In the genomic region with DNA sequence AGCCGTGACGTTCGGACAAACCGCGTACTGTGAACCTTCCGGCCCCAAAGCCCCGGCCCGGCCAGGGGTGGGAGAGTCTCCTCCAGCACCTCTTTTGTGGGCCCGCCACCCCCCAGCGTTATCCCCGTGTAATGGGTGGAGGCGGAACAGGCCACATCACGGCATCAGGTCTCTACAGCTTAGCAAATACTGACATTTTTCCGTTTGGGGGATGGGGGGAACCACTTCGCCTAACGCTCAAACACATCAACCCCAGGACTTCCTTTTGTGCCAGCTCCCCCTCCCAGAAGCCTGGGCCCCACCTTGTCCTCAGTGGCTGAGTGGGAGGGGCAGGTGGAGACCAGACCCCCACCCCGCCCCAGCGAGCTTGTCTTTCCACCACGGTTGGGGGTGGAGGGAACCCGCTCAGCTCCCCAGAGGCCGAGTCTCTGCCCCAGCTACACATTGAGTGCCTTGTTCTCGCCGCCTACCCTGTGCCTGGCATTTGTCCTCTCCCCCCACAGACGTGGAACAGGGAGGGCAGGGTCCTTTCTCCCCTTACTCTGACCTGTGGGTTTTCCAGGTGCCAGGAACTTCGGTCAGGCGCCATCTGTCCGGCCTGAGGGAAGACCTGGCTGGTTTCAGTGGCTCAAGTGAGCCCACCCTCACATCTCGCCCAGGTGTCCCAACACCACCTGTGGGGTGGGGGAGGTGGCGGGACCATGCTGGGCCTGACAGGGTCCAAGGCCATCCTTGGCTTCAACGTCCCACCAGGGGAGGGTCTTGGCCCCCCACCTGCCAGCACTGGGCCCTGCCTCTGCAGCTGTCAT, we compare ENCODE assay signal across 1 cellular context.
TF ChIP-seq lines count a peak whose summit lies in the region.

No MANE protein-coding gene starts in this region.

TF ChIP-seq in HepG2, 621 proteins besides CTCF, POLR2A, EP300 and RAD21 (continued from another document):
- TF ChIP-seq THRA (CRISPR knock-in tag; IDR thresholded peaks at IDR 0.05; ENCODE audit: borderline replicate concordance) = no peak
- TF ChIP-seq SSRP1 (CRISPR knock-in tag; IDR thresholded peaks at IDR 0.05) = peak; percentile 61; the same call in 1 of the 2 replicates
- TF ChIP-seq PLRG1 (conservative IDR thresholded peaks at IDR 0.05) = no peak
- no peak for TF ChIP-seq ZNF775 (CRISPR knock-in tag; IDR thresholded peaks at IDR 0.05; ENCODE audit: borderline replicate concordance)
- TF ChIP-seq ZMAT3 (CRISPR knock-in tag; conservative IDR thresholded peaks at IDR 0.05) = no peak
- 0 out of 2 replicates have a peak, but pooled peaks have one; percentile 26 for TF ChIP-seq ZNF737 (CRISPR knock-in tag; IDR thresholded peaks at IDR 0.05; ENCODE audit: borderline replicate concordance)
- no peak for TF ChIP-seq PHF20 (CRISPR knock-in tag; IDR thresholded peaks at IDR 0.05)
- no peak for TF ChIP-seq ZNF768 (CRISPR knock-in tag; IDR thresholded peaks at IDR 0.05)
- TF ChIP-seq PRPF4 (IDR thresholded peaks at IDR 0.05; ENCODE audit: low read depth, low read length, poor library complexity, severe bottlenecking) = no peak
- no peak for TF ChIP-seq TOPORS (CRISPR knock-in tag; IDR thresholded peaks at IDR 0.05)
- 0 out of 2 replicates have a peak, but pooled peaks have one; percentile 56 for TF ChIP-seq ZNF530 (CRISPR knock-in tag; IDR thresholded peaks at IDR 0.05; ENCODE audit: low read depth)
- no peak for TF ChIP-seq BORCS8-MEF2B (CRISPR knock-in tag; IDR thresholded peaks at IDR 0.05)
- TF ChIP-seq ATM (IDR thresholded peaks at IDR 0.05; ENCODE audit: borderline replicate concordance) = no peak
- TF ChIP-seq ZNF33B (CRISPR knock-in tag; IDR thresholded peaks at IDR 0.05) = 0 out of 2 replicates have a peak, but pooled peaks have one; percentile 18
- TF ChIP-seq ZNF747 (CRISPR knock-in tag; IDR thresholded peaks at IDR 0.05; ENCODE audit: borderline replicate concordance) = 0 out of 2 replicates have a peak, but pooled peaks have one; percentile 20
- TF ChIP-seq, protein P1, sequence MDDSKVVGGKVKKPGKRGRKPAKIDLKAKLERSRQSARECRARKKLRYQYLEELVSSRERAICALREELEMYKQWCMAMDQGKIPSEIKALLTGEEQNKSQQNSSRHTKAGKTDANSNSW (CRISPR knock-in tag; IDR thresholded peaks at IDR 0.05; ENCODE audit: borderline replicate concordance) = no peak
- no peak for TF ChIP-seq ZNF225 (CRISPR knock-in tag; IDR thresholded peaks at IDR 0.05)
- TF ChIP-seq ZNF274 (CRISPR knock-in tag; IDR thresholded peaks at IDR 0.05) = 0 out of 2 replicates have a peak, but pooled peaks have one; percentile 27
- TF ChIP-seq HIVEP1 (CRISPR knock-in tag; IDR thresholded peaks at IDR 0.05) = peak; percentile 40; the same call in 1 of the 2 replicates
- TF ChIP-seq PHB2 (IDR thresholded peaks at IDR 0.05; ENCODE audit: partially characterized antibody) = no peak
- TF ChIP-seq, protein P2, sequence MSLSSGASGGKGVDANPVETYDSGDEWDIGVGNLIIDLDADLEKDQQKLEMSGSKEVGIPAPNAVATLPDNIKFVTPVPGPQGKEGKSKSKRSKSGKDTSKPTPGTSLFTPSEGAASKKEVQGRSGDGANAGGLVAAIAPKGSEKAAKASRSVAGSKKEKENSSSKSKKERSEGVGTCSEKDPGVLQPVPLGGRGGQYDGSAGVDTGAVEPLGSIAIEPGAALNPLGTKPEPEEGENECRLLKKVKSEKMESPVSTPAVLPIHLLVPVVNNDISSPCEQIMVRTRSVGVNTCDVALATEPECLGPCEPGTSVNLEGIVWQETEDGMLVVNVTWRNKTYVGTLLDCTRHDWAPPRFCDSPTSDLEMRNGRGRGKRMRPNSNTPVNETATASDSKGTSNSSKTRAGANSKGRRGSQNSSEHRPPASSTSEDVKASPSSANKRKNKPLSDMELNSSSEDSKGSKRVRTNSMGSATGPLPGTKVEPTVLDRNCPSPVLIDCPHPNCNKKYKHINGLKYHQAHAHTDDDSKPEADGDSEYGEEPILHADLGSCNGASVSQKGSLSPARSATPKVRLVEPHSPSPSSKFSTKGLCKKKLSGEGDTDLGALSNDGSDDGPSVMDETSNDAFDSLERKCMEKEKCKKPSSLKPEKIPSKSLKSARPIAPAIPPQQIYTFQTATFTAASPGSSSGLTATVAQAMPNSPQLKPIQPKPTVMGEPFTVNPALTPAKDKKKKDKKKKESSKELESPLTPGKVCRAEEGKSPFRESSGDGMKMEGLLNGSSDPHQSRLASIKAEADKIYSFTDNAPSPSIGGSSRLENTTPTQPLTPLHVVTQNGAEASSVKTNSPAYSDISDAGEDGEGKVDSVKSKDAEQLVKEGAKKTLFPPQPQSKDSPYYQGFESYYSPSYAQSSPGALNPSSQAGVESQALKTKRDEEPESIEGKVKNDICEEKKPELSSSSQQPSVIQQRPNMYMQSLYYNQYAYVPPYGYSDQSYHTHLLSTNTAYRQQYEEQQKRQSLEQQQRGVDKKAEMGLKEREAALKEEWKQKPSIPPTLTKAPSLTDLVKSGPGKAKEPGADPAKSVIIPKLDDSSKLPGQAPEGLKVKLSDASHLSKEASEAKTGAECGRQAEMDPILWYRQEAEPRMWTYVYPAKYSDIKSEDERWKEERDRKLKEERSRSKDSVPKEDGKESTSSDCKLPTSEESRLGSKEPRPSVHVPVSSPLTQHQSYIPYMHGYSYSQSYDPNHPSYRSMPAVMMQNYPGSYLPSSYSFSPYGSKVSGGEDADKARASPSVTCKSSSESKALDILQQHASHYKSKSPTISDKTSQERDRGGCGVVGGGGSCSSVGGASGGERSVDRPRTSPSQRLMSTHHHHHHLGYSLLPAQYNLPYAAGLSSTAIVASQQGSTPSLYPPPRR (CRISPR knock-in tag; IDR thresholded peaks at IDR 0.05; ENCODE audit: borderline replicate concordance) = no peak
- peak; percentile 78; the same call in 1 of the 2 replicates for TF ChIP-seq POLR2G (IDR thresholded peaks at IDR 0.05; ENCODE audit: low read depth, low read length)
- TF ChIP-seq ZFY (CRISPR knock-in tag; IDR thresholded peaks at IDR 0.05) = no peak
- 0 out of 2 replicates have a peak, but pooled peaks have one; percentile 24 for TF ChIP-seq ZNF160 (CRISPR knock-in tag; IDR thresholded peaks at IDR 0.05)
- TF ChIP-seq ZNF788 (CRISPR knock-in tag; IDR thresholded peaks at IDR 0.05; ENCODE audit: borderline replicate concordance) = 0 out of 2 replicates have a peak, but pooled peaks have one; percentile 40
- no peak for TF ChIP-seq HNRNPH1 (optimal IDR thresholded peaks at IDR 0.05; ENCODE audit: low read depth, low read length)
- no peak for TF ChIP-seq KLF15 (CRISPR knock-in tag; IDR thresholded peaks at IDR 0.05; ENCODE audit: borderline replicate concordance)
- TF ChIP-seq ZNF687 (CRISPR knock-in tag; IDR thresholded peaks at IDR 0.05) = peak; percentile 20; the same call in 1 of the 2 replicates
